Comparison of ENCODE assay signal across 1 cellular context in genomic region chr15:72375846-72376581, GRCh38.
A peak's percentile ranks its signal among the peaks of the same experiment; 100 is the strongest.
TF ChIP-seq lines count a peak whose summit lies in the region.

TSS of gene HEXA (minus strand) at chr15:72376014. CDS start at chr15:72375972, 42 bp downstream.

TF ChIP-seq in K562, 482 proteins besides CTCF, POLR2A, EP300 and RAD21 (continued from another document and continues in another):
- TF ChIP-seq ZNF518B (CRISPR knock-in tag; IDR thresholded peaks at IDR 0.05), result no peak
- TF ChIP-seq STAG1 (CRISPR knock-in tag; IDR thresholded peaks at IDR 0.05; ENCODE audit: borderline replicate concordance), result no peak
- no peak for TF ChIP-seq NELFE (IDR thresholded peaks at IDR 0.05; ENCODE audit: insufficient read depth, insufficient read length)
- no peak; the same call in 1 of the 2 replicates for TF ChIP-seq CAMTA2 (CRISPR knock-in tag; conservative IDR thresholded peaks at IDR 0.05)
- TF ChIP-seq GATAD2B (IDR thresholded peaks at IDR 0.05; ENCODE audit: borderline replicate concordance), result no peak
- TF ChIP-seq PTRF (tag; IDR thresholded peaks at IDR 0.05), result no peak
- peak; percentile 92 for TF ChIP-seq POLR2G (IDR thresholded peaks at IDR 0.05; ENCODE audit: low read depth, low read length)
- TF ChIP-seq ZNF318 (IDR thresholded peaks at IDR 0.05; ENCODE audit: borderline replicate concordance in 1 of 2, low read depth in 1 of 2), result peak in 1 of 2 experiments; percentile 45; a peak in 1 of 4 replicates
- no peak for TF ChIP-seq WHSC1 (IDR thresholded peaks at IDR 0.05; ENCODE audit: low read length)
- TF ChIP-seq, protein P1, sequence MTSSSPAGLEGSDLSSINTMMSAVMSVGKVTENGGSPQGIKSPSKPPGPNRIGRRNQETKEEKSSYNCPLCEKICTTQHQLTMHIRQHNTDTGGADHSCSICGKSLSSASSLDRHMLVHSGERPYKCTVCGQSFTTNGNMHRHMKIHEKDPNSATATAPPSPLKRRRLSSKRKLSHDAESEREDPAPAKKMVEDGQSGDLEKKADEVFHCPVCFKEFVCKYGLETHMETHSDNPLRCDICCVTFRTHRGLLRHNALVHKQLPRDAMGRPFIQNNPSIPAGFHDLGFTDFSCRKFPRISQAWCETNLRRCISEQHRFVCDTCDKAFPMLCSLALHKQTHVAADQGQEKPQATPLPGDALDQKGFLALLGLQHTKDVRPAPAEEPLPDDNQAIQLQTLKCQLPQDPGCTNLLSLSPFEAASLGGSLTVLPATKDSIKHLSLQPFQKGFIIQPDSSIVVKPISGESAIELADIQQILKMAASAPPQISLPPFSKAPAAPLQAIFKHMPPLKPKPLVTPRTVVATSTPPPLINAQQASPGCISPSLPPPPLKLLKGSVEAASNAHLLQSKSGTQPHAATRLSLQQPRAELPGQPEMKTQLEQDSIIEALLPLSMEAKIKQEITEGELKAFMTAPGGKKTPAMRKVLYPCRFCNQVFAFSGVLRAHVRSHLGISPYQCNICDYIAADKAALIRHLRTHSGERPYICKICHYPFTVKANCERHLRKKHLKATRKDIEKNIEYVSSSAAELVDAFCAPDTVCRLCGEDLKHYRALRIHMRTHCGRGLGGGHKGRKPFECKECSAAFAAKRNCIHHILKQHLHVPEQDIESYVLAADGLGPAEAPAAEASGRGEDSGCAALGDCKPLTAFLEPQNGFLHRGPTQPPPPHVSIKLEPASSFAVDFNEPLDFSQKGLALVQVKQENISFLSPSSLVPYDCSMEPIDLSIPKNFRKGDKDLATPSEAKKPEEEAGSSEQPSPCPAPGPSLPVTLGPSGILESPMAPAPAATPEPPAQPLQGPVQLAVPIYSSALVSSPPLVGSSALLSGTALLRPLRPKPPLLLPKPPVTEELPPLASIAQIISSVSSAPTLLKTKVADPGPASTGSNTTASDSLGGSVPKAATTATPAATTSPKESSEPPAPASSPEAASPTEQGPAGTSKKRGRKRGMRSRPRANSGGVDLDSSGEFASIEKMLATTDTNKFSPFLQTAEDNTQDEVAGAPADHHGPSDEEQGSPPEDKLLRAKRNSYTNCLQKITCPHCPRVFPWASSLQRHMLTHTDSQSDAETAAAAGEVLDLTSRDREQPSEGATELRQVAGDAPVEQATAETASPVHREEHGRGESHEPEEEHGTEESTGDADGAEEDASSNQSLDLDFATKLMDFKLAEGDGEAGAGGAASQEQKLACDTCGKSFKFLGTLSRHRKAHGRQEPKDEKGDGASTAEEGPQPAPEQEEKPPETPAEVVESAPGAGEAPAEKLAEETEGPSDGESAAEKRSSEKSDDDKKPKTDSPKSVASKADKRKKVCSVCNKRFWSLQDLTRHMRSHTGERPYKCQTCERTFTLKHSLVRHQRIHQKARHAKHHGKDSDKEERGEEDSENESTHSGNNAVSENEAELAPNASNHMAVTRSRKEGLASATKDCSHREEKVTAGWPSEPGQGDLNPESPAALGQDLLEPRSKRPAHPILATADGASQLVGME (CRISPR knock-in tag; IDR thresholded peaks at IDR 0.05), result peak; percentile 77; the same call in 1 of the 2 replicates
- TF ChIP-seq, protein P2, sequence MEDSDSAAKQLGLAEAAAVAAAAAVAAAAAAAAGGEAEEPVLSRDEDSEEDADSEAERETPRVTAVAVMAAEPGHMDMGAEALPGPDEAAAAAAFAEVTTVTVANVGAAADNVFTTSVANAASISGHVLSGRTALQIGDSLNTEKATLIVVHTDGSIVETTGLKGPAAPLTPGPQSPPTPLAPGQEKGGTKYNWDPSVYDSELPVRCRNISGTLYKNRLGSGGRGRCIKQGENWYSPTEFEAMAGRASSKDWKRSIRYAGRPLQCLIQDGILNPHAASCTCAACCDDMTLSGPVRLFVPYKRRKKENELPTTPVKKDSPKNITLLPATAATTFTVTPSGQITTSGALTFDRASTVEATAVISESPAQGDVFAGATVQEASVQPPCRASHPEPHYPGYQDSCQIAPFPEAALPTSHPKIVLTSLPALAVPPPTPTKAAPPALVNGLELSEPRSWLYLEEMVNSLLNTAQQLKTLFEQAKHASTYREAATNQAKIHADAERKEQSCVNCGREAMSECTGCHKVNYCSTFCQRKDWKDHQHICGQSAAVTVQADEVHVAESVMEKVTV (CRISPR knock-in tag; IDR thresholded peaks at IDR 0.05), result 0 out of 2 replicates have a peak, but pooled peaks have one; percentile 17
- TF ChIP-seq ZNF239 (CRISPR knock-in tag; IDR thresholded peaks at IDR 0.05), result peak; percentile 49; the same call in 1 of the 2 replicates
- TF ChIP-seq MBD1 (CRISPR knock-in tag; IDR thresholded peaks at IDR 0.05), result no peak
- TF ChIP-seq SRSF7 (optimal IDR thresholded peaks at IDR 0.05; ENCODE audit: low read depth, low read length), result no peak
- TF ChIP-seq POLR2B (IDR thresholded peaks at IDR 0.05; ENCODE audit: low read depth, partially characterized antibody), result peak; percentile 76
- no peak for TF ChIP-seq ZNF212 (CRISPR knock-in tag; IDR thresholded peaks at IDR 0.05)
- 0 out of 2 replicates have a peak, but pooled peaks have one; percentile 66 for TF ChIP-seq TCF7 (IDR thresholded peaks at IDR 0.05; ENCODE audit: borderline replicate concordance)
- peak; percentile 88 for TF ChIP-seq GTF2E2 (tag; IDR thresholded peaks at IDR 0.05)
- no peak for TF ChIP-seq GTF2A2 (tag; IDR thresholded peaks at IDR 0.05)
- no peak for TF ChIP-seq ZNF785 (CRISPR knock-in tag; IDR thresholded peaks at IDR 0.05)
- peak; percentile 68; the same call in 1 of the 2 replicates for TF ChIP-seq KLF16 (IDR thresholded peaks at IDR 0.05)
- peak; percentile 91 for TF ChIP-seq L3MBTL2 (IDR thresholded peaks at IDR 0.05)
- peak; percentile 54 for TF ChIP-seq FIP1L1 (IDR thresholded peaks at IDR 0.05; ENCODE audit: low read depth, low read length, poor library complexity, severe bottlenecking)
- no peak; the same call in 1 of the 2 replicates for TF ChIP-seq ZKSCAN1 (IDR thresholded peaks at IDR 0.05; ENCODE audit: low read depth, low read length)
- no peak for TF ChIP-seq NFXL1 (CRISPR knock-in tag; IDR thresholded peaks at IDR 0.05)
- TF ChIP-seq FUS (optimal IDR thresholded peaks at IDR 0.05; ENCODE audit: low read depth, low read length), result no peak
- peak; percentile 99 for TF ChIP-seq SIN3B (IDR thresholded peaks at IDR 0.05; ENCODE audit: low read depth)
- TF ChIP-seq ZBTB26 (CRISPR knock-in tag; IDR thresholded peaks at IDR 0.05), result peak; percentile 49; the same call in 1 of the 2 replicates
- no peak for TF ChIP-seq HIVEP1 (CRISPR knock-in tag; IDR thresholded peaks at IDR 0.05)
- TF ChIP-seq RBFOX2 (IDR thresholded peaks at IDR 0.05; ENCODE audit: low read depth, low read length), result peak; percentile 92
- no peak for TF ChIP-seq SMARCA4 (IDR thresholded peaks at IDR 0.05)
